Comparison of ENCODE assay signal across 1 cellular context in the genomic region with DNA sequence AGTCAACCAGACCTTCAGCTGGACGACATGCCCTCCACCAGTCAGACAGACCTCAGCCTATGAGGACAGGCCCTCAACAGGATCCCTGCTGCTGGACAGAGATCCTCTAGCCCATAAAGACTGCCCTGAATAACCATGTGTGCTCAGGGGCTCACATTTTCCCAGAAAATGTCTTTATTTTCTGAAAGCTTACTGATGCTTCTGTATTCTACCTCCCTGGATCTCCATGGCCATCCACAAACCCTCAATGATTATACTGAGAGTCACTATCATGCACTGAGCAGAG.
A peak's percentile ranks its signal among the peaks of the same experiment; 100 is the strongest.
TF ChIP-seq lines count a peak whose summit lies in the region.

No MANE protein-coding gene starts in this region.

TF ChIP-seq in HepG2, 621 proteins besides CTCF, POLR2A, EP300 and RAD21:
- TF ChIP-seq MEIS2 (CRISPR knock-in tag; IDR thresholded peaks at IDR 0.05) (no peak), ZMYM2 (CRISPR knock-in tag; IDR thresholded peaks at IDR 0.05) (no peak), HNRNPUL1 (IDR thresholded peaks at IDR 0.05; ENCODE audit: low read depth, low read length) (no peak), TRIM24 (CRISPR knock-in tag; IDR thresholded peaks at IDR 0.05) (no peak), PHF20 (CRISPR knock-in tag; IDR thresholded peaks at IDR 0.05) (no peak), NFKB2 (CRISPR knock-in tag; IDR thresholded peaks at IDR 0.05; ENCODE audit: borderline replicate concordance) (no peak), ISL2 (CRISPR knock-in tag; IDR thresholded peaks at IDR 0.05) (no peak)
- TF ChIP-seq, protein P1, sequence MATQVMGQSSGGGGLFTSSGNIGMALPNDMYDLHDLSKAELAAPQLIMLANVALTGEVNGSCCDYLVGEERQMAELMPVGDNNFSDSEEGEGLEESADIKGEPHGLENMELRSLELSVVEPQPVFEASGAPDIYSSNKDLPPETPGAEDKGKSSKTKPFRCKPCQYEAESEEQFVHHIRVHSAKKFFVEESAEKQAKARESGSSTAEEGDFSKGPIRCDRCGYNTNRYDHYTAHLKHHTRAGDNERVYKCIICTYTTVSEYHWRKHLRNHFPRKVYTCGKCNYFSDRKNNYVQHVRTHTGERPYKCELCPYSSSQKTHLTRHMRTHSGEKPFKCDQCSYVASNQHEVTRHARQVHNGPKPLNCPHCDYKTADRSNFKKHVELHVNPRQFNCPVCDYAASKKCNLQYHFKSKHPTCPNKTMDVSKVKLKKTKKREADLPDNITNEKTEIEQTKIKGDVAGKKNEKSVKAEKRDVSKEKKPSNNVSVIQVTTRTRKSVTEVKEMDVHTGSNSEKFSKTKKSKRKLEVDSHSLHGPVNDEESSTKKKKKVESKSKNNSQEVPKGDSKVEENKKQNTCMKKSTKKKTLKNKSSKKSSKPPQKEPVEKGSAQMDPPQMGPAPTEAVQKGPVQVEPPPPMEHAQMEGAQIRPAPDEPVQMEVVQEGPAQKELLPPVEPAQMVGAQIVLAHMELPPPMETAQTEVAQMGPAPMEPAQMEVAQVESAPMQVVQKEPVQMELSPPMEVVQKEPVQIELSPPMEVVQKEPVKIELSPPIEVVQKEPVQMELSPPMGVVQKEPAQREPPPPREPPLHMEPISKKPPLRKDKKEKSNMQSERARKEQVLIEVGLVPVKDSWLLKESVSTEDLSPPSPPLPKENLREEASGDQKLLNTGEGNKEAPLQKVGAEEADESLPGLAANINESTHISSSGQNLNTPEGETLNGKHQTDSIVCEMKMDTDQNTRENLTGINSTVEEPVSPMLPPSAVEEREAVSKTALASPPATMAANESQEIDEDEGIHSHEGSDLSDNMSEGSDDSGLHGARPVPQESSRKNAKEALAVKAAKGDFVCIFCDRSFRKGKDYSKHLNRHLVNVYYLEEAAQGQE (IDR thresholded peaks at IDR 0.05; ENCODE audit: borderline replicate concordance in 1 of 2, low read depth in 1 of 2, low read length in 2 of 2): peak; percentile 13 to 82
- TF ChIP-seq, protein P2, sequence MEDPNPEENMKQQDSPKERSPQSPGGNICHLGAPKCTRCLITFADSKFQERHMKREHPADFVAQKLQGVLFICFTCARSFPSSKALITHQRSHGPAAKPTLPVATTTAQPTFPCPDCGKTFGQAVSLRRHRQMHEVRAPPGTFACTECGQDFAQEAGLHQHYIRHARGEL (CRISPR knock-in tag; IDR thresholded peaks at IDR 0.05): no peak
- TF ChIP-seq, protein P3, sequence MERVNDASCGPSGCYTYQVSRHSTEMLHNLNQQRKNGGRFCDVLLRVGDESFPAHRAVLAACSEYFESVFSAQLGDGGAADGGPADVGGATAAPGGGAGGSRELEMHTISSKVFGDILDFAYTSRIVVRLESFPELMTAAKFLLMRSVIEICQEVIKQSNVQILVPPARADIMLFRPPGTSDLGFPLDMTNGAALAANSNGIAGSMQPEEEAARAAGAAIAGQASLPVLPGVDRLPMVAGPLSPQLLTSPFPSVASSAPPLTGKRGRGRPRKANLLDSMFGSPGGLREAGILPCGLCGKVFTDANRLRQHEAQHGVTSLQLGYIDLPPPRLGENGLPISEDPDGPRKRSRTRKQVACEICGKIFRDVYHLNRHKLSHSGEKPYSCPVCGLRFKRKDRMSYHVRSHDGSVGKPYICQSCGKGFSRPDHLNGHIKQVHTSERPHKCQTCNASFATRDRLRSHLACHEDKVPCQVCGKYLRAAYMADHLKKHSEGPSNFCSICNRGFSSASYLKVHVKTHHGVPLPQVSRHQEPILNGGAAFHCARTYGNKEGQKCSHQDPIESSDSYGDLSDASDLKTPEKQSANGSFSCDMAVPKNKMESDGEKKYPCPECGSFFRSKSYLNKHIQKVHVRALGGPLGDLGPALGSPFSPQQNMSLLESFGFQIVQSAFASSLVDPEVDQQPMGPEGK (CRISPR knock-in tag; IDR thresholded peaks at IDR 0.05): no peak
- TF ChIP-seq, protein P4, sequence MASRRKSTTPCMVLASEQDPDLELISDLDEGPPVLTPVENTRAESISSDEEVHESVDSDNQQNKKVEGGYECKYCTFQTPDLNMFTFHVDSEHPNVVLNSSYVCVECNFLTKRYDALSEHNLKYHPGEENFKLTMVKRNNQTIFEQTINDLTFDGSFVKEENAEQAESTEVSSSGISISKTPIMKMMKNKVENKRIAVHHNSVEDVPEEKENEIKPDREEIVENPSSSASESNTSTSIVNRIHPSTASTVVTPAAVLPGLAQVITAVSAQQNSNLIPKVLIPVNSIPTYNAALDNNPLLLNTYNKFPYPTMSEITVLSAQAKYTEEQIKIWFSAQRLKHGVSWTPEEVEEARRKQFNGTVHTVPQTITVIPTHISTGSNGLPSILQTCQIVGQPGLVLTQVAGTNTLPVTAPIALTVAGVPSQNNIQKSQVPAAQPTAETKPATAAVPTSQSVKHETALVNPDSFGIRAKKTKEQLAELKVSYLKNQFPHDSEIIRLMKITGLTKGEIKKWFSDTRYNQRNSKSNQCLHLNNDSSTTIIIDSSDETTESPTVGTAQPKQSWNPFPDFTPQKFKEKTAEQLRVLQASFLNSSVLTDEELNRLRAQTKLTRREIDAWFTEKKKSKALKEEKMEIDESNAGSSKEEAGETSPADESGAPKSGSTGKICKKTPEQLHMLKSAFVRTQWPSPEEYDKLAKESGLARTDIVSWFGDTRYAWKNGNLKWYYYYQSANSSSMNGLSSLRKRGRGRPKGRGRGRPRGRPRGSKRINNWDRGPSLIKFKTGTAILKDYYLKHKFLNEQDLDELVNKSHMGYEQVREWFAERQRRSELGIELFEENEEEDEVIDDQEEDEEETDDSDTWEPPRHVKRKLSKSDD (CRISPR knock-in tag; IDR thresholded peaks at IDR 0.05; ENCODE audit: low read depth): 0 out of 2 replicates have a peak, but pooled peaks have one; percentile 11
